25 cellular contexts compared by ENCODE assay signal in the genomic region with DNA sequence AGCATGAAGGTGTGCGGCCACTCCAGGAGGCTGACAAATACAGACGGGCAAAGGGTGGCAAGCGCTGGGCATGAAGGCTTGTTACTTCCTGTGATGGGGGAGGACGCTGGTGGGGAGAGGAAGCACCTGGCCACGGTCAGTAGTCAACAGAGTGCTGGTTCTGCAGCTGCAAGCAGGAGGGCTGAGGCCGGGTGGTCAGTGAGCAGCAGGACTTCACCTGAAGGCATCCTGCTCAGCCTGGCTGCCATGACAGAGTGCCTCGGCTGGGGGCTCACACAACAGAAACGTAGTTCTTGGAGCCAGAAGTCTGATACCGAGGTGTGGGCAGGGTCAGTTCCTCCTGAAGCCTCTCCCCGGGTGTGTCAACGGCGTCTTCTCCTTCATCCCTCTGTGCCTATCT.
"Had no signal": no experiment of that assay in that cellular context is flagged by ENCODE, and none has a peak within 500 bp of the region (broad histone marks: within the 10 kb centered on the region; RNA-seq: fewer than 3 reads in every experiment).

No MANE protein-coding gene starts in this region.

- H3K27ac Mint-ChIP-seq: activated B cell treated with CpG ODN at 0.5 μM for 24 hours; activated CD4-positive, alpha-beta T cell treated with anti-CD3 and anti-CD28 coated beads, Interleukin-2, amount 10 ng/mL, durations not matched to agents 24 days and 14 days; activated CD8-positive, alpha-beta memory T cell treated with anti-CD3 and anti-CD28 coated beads, Interleukin-2, amount 10 ng/mL, durations not matched to agents 7 days and 5 days; activated naive CD4-positive, alpha-beta T cell treated with anti-CD3 and anti-CD28 coated beads for 36 hours; activated naive CD8-positive, alpha-beta T cell; T-cell had no signal

- H3K36me3 Mint-ChIP-seq: activated CD8-positive, alpha-beta memory T cell treated with anti-CD3 and anti-CD28 coated beads, Interleukin-2, amount 10 ng/mL, durations not matched to agents 7 days and 5 days; activated naive CD8-positive, alpha-beta T cell; brain; T-cell had no signal

- H3K4me3 ChIP-seq: PC-9 had no signal

- DNase-seq: activated B cell treated with CpG ODN at 0.5 μM for 24 hours; activated CD4-positive, alpha-beta T cell treated with anti-CD3 and anti-CD28 coated beads for 1 hour; activated CD4-positive, alpha-beta T cell treated with anti-CD3 and anti-CD28 coated beads, Interleukin-2, amount 50 U/mL, for 48 hours; activated gamma-delta T cell; activated naive CD4-positive, alpha-beta T cell treated with anti-CD3 and anti-CD28 coated beads for 36 hours; activated T-cell treated with anti-CD3 and anti-CD28 coated beads, Interleukin-2, amount 50 U/mL, for 4 hours; amygdala; NCI-H1092; NCI-H1417 treated with DMSO at 0.1 percent for 48 hours; NCI-H1694; NCI-H2029; NCI-H345; NCI-H510A; NCI-H526 treated with DMSO at 0.1 percent for 48 hours; PC-9; SIG-M5; T-cell; T-helper 2 cell; T1000 had no signal

- H2AFZ ChIP-seq: PC-9 had no signal

- H3K4me1 Mint-ChIP-seq: activated B cell treated with CpG ODN at 0.5 μM for 24 hours; activated CD4-positive, alpha-beta T cell treated with anti-CD3 and anti-CD28 coated beads, Interleukin-2, amount 10 ng/mL, durations not matched to agents 24 days and 14 days; brain; T-cell had no signal

- FAIRE-seq: astrocyte, TTC549 had no signal

- ATAC-seq: activated CD8-positive, alpha-beta memory T cell treated with anti-CD3 and anti-CD28 coated beads, Interleukin-2, amount 10 ng/mL, durations not matched to agents 7 days and 5 days; activated T-cell treated with anti-CD3 and anti-CD28 coated beads, Interleukin-2, amount 50 U/mL, for 4 hours; T-cell had no signal

- H3K27me3 Mint-ChIP-seq: activated B cell treated with CpG ODN at 0.5 μM for 24 hours; activated CD4-positive, alpha-beta T cell treated with anti-CD3 and anti-CD28 coated beads, Interleukin-2, amount 10 ng/mL, durations not matched to agents 24 days and 14 days; activated CD8-positive, alpha-beta memory T cell treated with anti-CD3 and anti-CD28 coated beads, Interleukin-2, amount 10 ng/mL, durations not matched to agents 7 days and 5 days had no signal

- H3K4me2 ChIP-seq: PC-9 had no signal

- H3K27ac ChIP-seq: PC-9 had no signal

- H3K4me3 Mint-ChIP-seq: activated B cell treated with CpG ODN at 0.5 μM for 24 hours; activated CD4-positive, alpha-beta T cell treated with anti-CD3 and anti-CD28 coated beads, Interleukin-2, amount 10 ng/mL, durations not matched to agents 24 days and 14 days; activated CD8-positive, alpha-beta memory T cell treated with anti-CD3 and anti-CD28 coated beads, Interleukin-2, amount 10 ng/mL, durations not matched to agents 7 days and 5 days; activated naive CD4-positive, alpha-beta T cell treated with anti-CD3 and anti-CD28 coated beads for 36 hours; activated naive CD8-positive, alpha-beta T cell; activated T-cell treated with anti-CD3 and anti-CD28 coated beads, Interleukin-2, amount 50 U/mL, for 4 hours; brain; T-cell had no signal
